ENCODE assay signal across 1 cellular context in the genomic region with DNA sequence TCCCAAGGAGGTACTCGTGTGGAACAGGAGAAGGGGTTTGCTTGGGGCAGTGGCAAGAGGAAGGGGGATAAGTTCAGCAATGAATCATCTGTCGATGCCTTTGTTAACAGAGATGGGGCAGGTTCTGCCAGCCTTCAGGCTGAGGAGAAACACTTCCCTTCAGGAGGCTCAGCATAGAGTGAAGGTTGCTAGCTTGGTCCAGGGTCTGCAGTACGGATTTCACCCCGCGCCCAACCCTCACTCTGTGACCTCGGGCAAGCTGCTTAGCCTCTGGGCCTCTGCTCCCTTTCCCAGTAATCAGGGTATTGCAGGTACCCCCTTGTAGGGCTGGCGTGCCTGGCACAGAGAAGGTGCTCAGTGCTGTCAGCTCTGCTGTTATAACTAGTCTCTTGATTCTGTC.
TF ChIP-seq lines count a peak whose summit lies in the region.

No MANE protein-coding gene starts in this region.

TF ChIP-seq in K562, 482 proteins besides CTCF, POLR2A, EP300 and RAD21:
- TF ChIP-seq SMAD3 (CRISPR knock-in tag; conservative IDR thresholded peaks at IDR 0.05) (no peak), BCOR (IDR thresholded peaks at IDR 0.05) (no peak), GATAD2A (IDR thresholded peaks at IDR 0.05) (no peak), SP1 (CRISPR knock-in tag; IDR thresholded peaks at IDR 0.05) (no peak), HDAC6 (IDR thresholded peaks at IDR 0.05; ENCODE audit: low read depth, low read length) (no peak), CBX5 (IDR thresholded peaks at IDR 0.05; ENCODE audit: borderline replicate concordance, low read depth) (no peak), KLF6 (CRISPR knock-in tag; IDR thresholded peaks at IDR 0.05; ENCODE audit: borderline replicate concordance) (no peak), SREBF1 (IDR thresholded peaks at IDR 0.05; ENCODE audit: borderline replicate concordance, low read depth, low read length) (no peak), MEIS2 (IDR thresholded peaks at IDR 0.05; ENCODE audit: partially characterized antibody) (no peak), ZNF124 (CRISPR knock-in tag; IDR thresholded peaks at IDR 0.05) (no peak), SUPT5H (IDR thresholded peaks at IDR 0.05) (no peak), RB1 (IDR thresholded peaks at IDR 0.05; ENCODE audit: low read depth) (no peak), TAL1 (IDR thresholded peaks at IDR 0.05) (no peak), ZNF75A (CRISPR knock-in tag; IDR thresholded peaks at IDR 0.05) (no peak), TRIM28 (IDR thresholded peaks at IDR 0.05) (no peak), MCM5 (IDR thresholded peaks at IDR 0.05; ENCODE audit: low read depth) (no peak), NBN (IDR thresholded peaks at IDR 0.05; ENCODE audit: low read depth) (no peak), ZNF830 (CRISPR knock-in tag; IDR thresholded peaks at IDR 0.05) (no peak)
- TF ChIP-seq, protein P1, sequence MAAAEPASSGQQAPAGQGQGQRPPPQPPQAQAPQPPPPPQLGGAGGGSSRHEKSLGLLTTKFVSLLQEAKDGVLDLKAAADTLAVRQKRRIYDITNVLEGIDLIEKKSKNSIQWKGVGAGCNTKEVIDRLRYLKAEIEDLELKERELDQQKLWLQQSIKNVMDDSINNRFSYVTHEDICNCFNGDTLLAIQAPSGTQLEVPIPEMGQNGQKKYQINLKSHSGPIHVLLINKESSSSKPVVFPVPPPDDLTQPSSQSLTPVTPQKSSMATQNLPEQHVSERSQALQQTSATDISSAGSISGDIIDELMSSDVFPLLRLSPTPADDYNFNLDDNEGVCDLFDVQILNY (CRISPR knock-in tag; IDR thresholded peaks at IDR 0.05) = no peak
- TF ChIP-seq, protein P2, sequence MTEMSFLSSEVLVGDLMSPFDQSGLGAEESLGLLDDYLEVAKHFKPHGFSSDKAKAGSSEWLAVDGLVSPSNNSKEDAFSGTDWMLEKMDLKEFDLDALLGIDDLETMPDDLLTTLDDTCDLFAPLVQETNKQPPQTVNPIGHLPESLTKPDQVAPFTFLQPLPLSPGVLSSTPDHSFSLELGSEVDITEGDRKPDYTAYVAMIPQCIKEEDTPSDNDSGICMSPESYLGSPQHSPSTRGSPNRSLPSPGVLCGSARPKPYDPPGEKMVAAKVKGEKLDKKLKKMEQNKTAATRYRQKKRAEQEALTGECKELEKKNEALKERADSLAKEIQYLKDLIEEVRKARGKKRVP (CRISPR knock-in tag; IDR thresholded peaks at IDR 0.05) = no peak
